ENCODE assay signal across 1 cellular context in genomic region chr5:109690456-109691247, GRCh38.
TF ChIP-seq lines count a peak whose summit lies in the region.

No MANE protein-coding gene starts in this region.

TF ChIP-seq in HepG2, 621 proteins besides CTCF, POLR2A, EP300 and RAD21 (continued from another document and continues in another):
- no peak for TF ChIP-seq NONO (IDR thresholded peaks at IDR 0.05)
- TF ChIP-seq NONO (CRISPR knock-in tag; conservative IDR thresholded peaks at IDR 0.05), result no peak; the same call in 1 of the 2 replicates
- TF ChIP-seq GATAD2A (CRISPR knock-in tag; IDR thresholded peaks at IDR 0.05), result no peak
- TF ChIP-seq ZNF639 (CRISPR knock-in tag; conservative IDR thresholded peaks at IDR 0.05), result no peak
- TF ChIP-seq NFE2L1 (CRISPR knock-in tag; IDR thresholded peaks at IDR 0.05; ENCODE audit: borderline replicate concordance), result no peak
- 0 out of 2 replicates have a peak, but pooled peaks have one; percentile 23 for TF ChIP-seq NFKBIZ (CRISPR knock-in tag; IDR thresholded peaks at IDR 0.05)
- TF ChIP-seq HOXA3 (CRISPR knock-in tag; IDR thresholded peaks at IDR 0.05), result peak; percentile 41; the same call in 1 of the 2 replicates
- TF ChIP-seq DPF2 (CRISPR knock-in tag; IDR thresholded peaks at IDR 0.05; ENCODE audit: borderline replicate concordance, low read depth), result no peak
- TF ChIP-seq KAT2B (IDR thresholded peaks at IDR 0.05; ENCODE audit: borderline replicate concordance, low read depth, low read length), result no peak
- TF ChIP-seq ZBED4 (CRISPR knock-in tag; IDR thresholded peaks at IDR 0.05; ENCODE audit: borderline replicate concordance), result 0 out of 2 replicates have a peak, but pooled peaks have one; percentile 41
- TF ChIP-seq SMAD9 (CRISPR knock-in tag; IDR thresholded peaks at IDR 0.05), result no peak
- TF ChIP-seq XRCC5 (optimal IDR thresholded peaks at IDR 0.05; ENCODE audit: low read length), result peak; percentile 57
- TF ChIP-seq FOXJ3 (CRISPR knock-in tag; IDR thresholded peaks at IDR 0.05; ENCODE audit: borderline replicate concordance), result no peak
- 0 out of 2 replicates have a peak, but pooled peaks have one; percentile 8 for TF ChIP-seq ZNF792 (CRISPR knock-in tag; IDR thresholded peaks at IDR 0.05)
- no peak for TF ChIP-seq CERS6 (CRISPR knock-in tag; IDR thresholded peaks at IDR 0.05)
- TF ChIP-seq ZNF274 (CRISPR knock-in tag; IDR thresholded peaks at IDR 0.05), result no peak
- no peak for TF ChIP-seq SOX6 (IDR thresholded peaks at IDR 0.05)
- TF ChIP-seq SOX6 (CRISPR knock-in tag; IDR thresholded peaks at IDR 0.05), result peak; percentile 33
- no peak for TF ChIP-seq ZNF263 (CRISPR knock-in tag; IDR thresholded peaks at IDR 0.05)
- TF ChIP-seq MYC (CRISPR knock-in tag; IDR thresholded peaks at IDR 0.05; ENCODE audit: borderline replicate concordance), result peak; percentile 47; the same call in 1 of the 2 replicates
- TF ChIP-seq BATF2 (CRISPR knock-in tag; IDR thresholded peaks at IDR 0.05), result 0 out of 2 replicates have a peak, but pooled peaks have one; percentile 19
- TF ChIP-seq IRF2 (CRISPR knock-in tag; IDR thresholded peaks at IDR 0.05), result 0 out of 2 replicates have a peak, but pooled peaks have one; percentile 3
- TF ChIP-seq TCF7 (IDR thresholded peaks at IDR 0.05; ENCODE audit: low read depth), result no peak
- no peak for TF ChIP-seq KMT2A (CRISPR knock-in tag; IDR thresholded peaks at IDR 0.05)
- no peak for TF ChIP-seq ZHX1 (CRISPR knock-in tag; IDR thresholded peaks at IDR 0.05; ENCODE audit: low read depth)
- no peak for TF ChIP-seq NR0B2 (CRISPR knock-in tag; IDR thresholded peaks at IDR 0.05)
- no peak for TF ChIP-seq MED8 (CRISPR knock-in tag; IDR thresholded peaks at IDR 0.05; ENCODE audit: insufficient replicate concordance)
- 0 out of 2 replicates have a peak, but pooled peaks have one; percentile 5 for TF ChIP-seq FOSL2 (CRISPR knock-in tag; IDR thresholded peaks at IDR 0.05)
- TF ChIP-seq ZNF687 (CRISPR knock-in tag; IDR thresholded peaks at IDR 0.05), result peak; percentile 47; the same call in 1 of the 2 replicates
- TF ChIP-seq ZNF205 (CRISPR knock-in tag; IDR thresholded peaks at IDR 0.05), result no peak
- no peak for TF ChIP-seq ZNF839 (CRISPR knock-in tag; IDR thresholded peaks at IDR 0.05; ENCODE audit: borderline replicate concordance)
- TF ChIP-seq CREB1 (IDR thresholded peaks at IDR 0.05), result peak; percentile 61
- TF ChIP-seq CREB1 (CRISPR knock-in tag; IDR thresholded peaks at IDR 0.05), result no peak
- no peak for TF ChIP-seq HNRNPLL (IDR thresholded peaks at IDR 0.05; ENCODE audit: low read depth, low read length, poor library complexity, severe bottlenecking)
- TF ChIP-seq HNF4A (CRISPR knock-in tag; IDR thresholded peaks at IDR 0.05), result no peak
- TF ChIP-seq CHCHD3 (CRISPR knock-in tag; IDR thresholded peaks at IDR 0.05), result peak; percentile 57; the same call in 1 of the 2 replicates
- 0 out of 2 replicates have a peak, but pooled peaks have one; percentile 23 for TF ChIP-seq NCOA1 (CRISPR knock-in tag; IDR thresholded peaks at IDR 0.05)
- no peak for TF ChIP-seq TGIF2 (CRISPR knock-in tag; IDR thresholded peaks at IDR 0.05)
- no peak for TF ChIP-seq ZNF75D (CRISPR knock-in tag; IDR thresholded peaks at IDR 0.05; ENCODE audit: borderline replicate concordance)
- TF ChIP-seq LCORL (IDR thresholded peaks at IDR 0.05), result no peak
- 0 out of 2 replicates have a peak, but pooled peaks have one; percentile 34 for TF ChIP-seq LCORL (CRISPR knock-in tag; IDR thresholded peaks at IDR 0.05)
- no peak for TF ChIP-seq SRSF4 (IDR thresholded peaks at IDR 0.05; ENCODE audit: low read depth, low read length, poor library complexity, severe bottlenecking)
- TF ChIP-seq NKX3-1 (CRISPR knock-in tag; IDR thresholded peaks at IDR 0.05), result 0 out of 2 replicates have a peak, but pooled peaks have one; percentile 12
- TF ChIP-seq ZHX2 (IDR thresholded peaks at IDR 0.05; ENCODE audit: low read depth), result no peak
- TF ChIP-seq ZHX2 (CRISPR knock-in tag; IDR thresholded peaks at IDR 0.05; ENCODE audit: borderline replicate concordance), result no peak
- TF ChIP-seq ZNF225 (CRISPR knock-in tag; IDR thresholded peaks at IDR 0.05), result no peak
- TF ChIP-seq ZMYM4 (CRISPR knock-in tag; IDR thresholded peaks at IDR 0.05), result peak; percentile 46; the same call in 1 of the 2 replicates
